1 cellular context compared by ENCODE assay signal in the genomic region with DNA sequence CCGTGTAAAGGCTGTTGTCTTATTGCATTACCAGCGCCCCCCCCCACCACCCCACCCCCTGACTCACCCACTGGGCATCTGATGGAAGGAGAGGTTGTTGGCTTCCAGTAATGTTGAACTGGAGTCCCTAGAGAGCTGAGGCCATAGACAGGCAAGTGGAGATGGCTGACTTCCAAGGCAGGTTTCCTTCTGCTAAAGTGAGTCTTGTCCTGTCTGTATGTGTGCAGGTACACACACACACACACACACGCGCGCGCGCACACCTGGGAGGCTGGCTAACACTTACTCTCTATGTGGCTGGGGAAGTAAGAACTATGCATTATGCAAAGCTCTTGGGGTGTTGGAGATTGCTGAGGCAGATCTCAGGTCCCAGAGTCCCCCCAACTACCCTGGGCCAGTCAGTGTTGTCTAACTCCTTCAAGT.
TF ChIP-seq lines count a peak whose summit lies in the region.

No MANE protein-coding gene starts in this region.

TF ChIP-seq in HepG2, 621 proteins besides CTCF, POLR2A, EP300 and RAD21 (continued from another document):
- TF ChIP-seq, protein P1, sequence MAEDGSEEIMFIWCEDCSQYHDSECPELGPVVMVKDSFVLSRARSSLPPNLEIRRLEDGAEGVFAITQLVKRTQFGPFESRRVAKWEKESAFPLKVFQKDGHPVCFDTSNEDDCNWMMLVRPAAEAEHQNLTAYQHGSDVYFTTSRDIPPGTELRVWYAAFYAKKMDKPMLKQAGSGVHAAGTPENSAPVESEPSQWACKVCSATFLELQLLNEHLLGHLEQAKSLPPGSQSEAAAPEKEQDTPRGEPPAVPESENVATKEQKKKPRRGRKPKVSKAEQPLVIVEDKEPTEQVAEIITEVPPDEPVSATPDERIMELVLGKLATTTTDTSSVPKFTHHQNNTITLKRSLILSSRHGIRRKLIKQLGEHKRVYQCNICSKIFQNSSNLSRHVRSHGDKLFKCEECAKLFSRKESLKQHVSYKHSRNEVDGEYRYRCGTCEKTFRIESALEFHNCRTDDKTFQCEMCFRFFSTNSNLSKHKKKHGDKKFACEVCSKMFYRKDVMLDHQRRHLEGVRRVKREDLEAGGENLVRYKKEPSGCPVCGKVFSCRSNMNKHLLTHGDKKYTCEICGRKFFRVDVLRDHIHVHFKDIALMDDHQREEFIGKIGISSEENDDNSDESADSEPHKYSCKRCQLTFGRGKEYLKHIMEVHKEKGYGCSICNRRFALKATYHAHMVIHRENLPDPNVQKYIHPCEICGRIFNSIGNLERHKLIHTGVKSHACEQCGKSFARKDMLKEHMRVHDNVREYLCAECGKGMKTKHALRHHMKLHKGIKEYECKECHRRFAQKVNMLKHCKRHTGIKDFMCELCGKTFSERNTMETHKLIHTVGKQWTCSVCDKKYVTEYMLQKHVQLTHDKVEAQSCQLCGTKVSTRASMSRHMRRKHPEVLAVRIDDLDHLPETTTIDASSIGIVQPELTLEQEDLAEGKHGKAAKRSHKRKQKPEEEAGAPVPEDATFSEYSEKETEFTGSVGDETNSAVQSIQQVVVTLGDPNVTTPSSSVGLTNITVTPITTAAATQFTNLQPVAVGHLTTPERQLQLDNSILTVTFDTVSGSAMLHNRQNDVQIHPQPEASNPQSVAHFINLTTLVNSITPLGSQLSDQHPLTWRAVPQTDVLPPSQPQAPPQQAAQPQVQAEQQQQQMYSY (CRISPR knock-in tag; IDR thresholded peaks at IDR 0.05), result no peak
- TF ChIP-seq NFKB2 (CRISPR knock-in tag; IDR thresholded peaks at IDR 0.05; ENCODE audit: borderline replicate concordance) (no peak), ZNF883 (CRISPR knock-in tag; IDR thresholded peaks at IDR 0.05; ENCODE audit: not compliant biosample characterization) (no peak), JUND (CRISPR knock-in tag; IDR thresholded peaks at IDR 0.05) (no peak), HOXD1 (CRISPR knock-in tag; IDR thresholded peaks at IDR 0.05) (no peak), SMAD3 (CRISPR knock-in tag; IDR thresholded peaks at IDR 0.05) (no peak), ATF1 (CRISPR knock-in tag; IDR thresholded peaks at IDR 0.05) (no peak), RARG (CRISPR knock-in tag; IDR thresholded peaks at IDR 0.05; ENCODE audit: low read depth) (no peak), SIN3B (IDR thresholded peaks at IDR 0.05; ENCODE audit: low read length) (no peak), CENPX (CRISPR knock-in tag; IDR thresholded peaks at IDR 0.05) (no peak), TOPORS (CRISPR knock-in tag; IDR thresholded peaks at IDR 0.05) (no peak)
- TF ChIP-seq, protein P2, sequence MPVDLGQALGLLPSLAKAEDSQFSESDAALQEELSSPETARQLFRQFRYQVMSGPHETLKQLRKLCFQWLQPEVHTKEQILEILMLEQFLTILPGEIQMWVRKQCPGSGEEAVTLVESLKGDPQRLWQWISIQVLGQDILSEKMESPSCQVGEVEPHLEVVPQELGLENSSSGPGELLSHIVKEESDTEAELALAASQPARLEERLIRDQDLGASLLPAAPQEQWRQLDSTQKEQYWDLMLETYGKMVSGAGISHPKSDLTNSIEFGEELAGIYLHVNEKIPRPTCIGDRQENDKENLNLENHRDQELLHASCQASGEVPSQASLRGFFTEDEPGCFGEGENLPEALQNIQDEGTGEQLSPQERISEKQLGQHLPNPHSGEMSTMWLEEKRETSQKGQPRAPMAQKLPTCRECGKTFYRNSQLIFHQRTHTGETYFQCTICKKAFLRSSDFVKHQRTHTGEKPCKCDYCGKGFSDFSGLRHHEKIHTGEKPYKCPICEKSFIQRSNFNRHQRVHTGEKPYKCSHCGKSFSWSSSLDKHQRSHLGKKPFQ (CRISPR knock-in tag; IDR thresholded peaks at IDR 0.05; ENCODE audit: insufficient replicate concordance), result no peak
- TF ChIP-seq, protein P3, sequence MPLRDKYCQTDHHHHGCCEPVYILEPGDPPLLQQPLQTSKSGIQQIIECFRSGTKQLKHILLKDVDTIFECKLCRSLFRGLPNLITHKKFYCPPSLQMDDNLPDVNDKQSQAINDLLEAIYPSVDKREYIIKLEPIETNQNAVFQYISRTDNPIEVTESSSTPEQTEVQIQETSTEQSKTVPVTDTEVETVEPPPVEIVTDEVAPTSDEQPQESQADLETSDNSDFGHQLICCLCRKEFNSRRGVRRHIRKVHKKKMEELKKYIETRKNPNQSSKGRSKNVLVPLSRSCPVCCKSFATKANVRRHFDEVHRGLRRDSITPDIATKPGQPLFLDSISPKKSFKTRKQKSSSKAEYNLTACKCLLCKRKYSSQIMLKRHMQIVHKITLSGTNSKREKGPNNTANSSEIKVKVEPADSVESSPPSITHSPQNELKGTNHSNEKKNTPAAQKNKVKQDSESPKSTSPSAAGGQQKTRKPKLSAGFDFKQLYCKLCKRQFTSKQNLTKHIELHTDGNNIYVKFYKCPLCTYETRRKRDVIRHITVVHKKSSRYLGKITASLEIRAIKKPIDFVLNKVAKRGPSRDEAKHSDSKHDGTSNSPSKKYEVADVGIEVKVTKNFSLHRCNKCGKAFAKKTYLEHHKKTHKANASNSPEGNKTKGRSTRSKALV (CRISPR knock-in tag; IDR thresholded peaks at IDR 0.05), result no peak
- TF ChIP-seq, protein P4, sequence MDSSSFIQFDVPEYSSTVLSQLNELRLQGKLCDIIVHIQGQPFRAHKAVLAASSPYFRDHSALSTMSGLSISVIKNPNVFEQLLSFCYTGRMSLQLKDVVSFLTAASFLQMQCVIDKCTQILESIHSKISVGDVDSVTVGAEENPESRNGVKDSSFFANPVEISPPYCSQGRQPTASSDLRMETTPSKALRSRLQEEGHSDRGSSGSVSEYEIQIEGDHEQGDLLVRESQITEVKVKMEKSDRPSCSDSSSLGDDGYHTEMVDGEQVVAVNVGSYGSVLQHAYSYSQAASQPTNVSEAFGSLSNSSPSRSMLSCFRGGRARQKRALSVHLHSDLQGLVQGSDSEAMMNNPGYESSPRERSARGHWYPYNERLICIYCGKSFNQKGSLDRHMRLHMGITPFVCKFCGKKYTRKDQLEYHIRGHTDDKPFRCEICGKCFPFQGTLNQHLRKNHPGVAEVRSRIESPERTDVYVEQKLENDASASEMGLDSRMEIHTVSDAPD (CRISPR knock-in tag; IDR thresholded peaks at IDR 0.05), result no peak
- TF ChIP-seq, protein P5, sequence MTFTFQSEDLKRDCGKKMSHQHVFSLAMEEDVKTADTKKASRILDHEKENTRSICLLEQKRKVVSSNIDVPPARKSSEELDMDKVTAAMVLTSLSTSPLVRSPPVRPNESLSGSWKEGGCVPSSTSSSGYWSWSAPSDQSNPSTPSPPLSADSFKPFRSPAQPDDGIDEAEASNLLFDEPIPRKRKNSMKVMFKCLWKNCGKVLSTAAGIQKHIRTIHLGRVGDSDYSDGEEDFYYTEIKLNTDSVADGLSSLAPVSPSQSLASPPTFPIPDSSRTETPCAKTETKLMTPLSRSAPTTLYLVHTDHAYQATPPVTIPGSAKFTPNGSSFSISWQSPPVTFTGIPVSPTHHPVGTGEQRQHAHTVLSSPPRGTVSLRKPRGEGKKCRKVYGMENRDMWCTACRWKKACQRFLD (CRISPR knock-in tag; IDR thresholded peaks at IDR 0.05; ENCODE audit: borderline replicate concordance), result no peak
- TF ChIP-seq, protein P6, sequence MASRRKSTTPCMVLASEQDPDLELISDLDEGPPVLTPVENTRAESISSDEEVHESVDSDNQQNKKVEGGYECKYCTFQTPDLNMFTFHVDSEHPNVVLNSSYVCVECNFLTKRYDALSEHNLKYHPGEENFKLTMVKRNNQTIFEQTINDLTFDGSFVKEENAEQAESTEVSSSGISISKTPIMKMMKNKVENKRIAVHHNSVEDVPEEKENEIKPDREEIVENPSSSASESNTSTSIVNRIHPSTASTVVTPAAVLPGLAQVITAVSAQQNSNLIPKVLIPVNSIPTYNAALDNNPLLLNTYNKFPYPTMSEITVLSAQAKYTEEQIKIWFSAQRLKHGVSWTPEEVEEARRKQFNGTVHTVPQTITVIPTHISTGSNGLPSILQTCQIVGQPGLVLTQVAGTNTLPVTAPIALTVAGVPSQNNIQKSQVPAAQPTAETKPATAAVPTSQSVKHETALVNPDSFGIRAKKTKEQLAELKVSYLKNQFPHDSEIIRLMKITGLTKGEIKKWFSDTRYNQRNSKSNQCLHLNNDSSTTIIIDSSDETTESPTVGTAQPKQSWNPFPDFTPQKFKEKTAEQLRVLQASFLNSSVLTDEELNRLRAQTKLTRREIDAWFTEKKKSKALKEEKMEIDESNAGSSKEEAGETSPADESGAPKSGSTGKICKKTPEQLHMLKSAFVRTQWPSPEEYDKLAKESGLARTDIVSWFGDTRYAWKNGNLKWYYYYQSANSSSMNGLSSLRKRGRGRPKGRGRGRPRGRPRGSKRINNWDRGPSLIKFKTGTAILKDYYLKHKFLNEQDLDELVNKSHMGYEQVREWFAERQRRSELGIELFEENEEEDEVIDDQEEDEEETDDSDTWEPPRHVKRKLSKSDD (CRISPR knock-in tag; IDR thresholded peaks at IDR 0.05; ENCODE audit: low read depth), result no peak
